Comparison of ENCODE assay signal across 9 cellular contexts in genomic region chr17:50661795-50662391, GRCh38. TPM values are rescaled to one million over a fixed set of nuclear protein-coding genes. Genes with fewer than 3 reads are reported as not detected.
DNase-seq lines count a peak whose midpoint lies in the region; ATAC-seq, FAIRE-seq and TF ChIP-seq lines count a peak whose summit lies in the region.
"Had no signal": no experiment of that assay in that cellular context is flagged by ENCODE, and none has a peak within 500 bp of the region (broad histone marks: within the 10 kb centered on the region; RNA-seq: fewer than 3 reads in every experiment).

No MANE protein-coding gene starts in this region.

- peaks cover 12% of the 10 kb centered on the region for H3K27me3 Mint-ChIP-seq in nephron progenitor cell (ENCODE audit: low read depth, poor library complexity)

- H3K4me1 Mint-ChIP-seq in nephron progenitor cell: peaks cover 45% of the 10 kb centered on the region

- TF ChIP-seq EP300 in H1 (IDR thresholded peaks at IDR 0.05; ENCODE audit: borderline replicate concordance in 1 of 2, low read depth in 2 of 2, low read length in 2 of 2): no peak

- POLR2A ChIA-PET in H1 (lab: Charles Lee; ENCODE audit: partially characterized antibody): interaction anchor here (0.9 to 1.8 kb wide), 7 partner anchors 8 to 182 kb away, joined by 3 to 6 read pairs (median 3); partner anchors contain the start of gene LUC7L3

- no peaks in the 10 kb centered on the region for H3K36me3 ChIP-seq in H1 (ENCODE audit: control insufficient read depth in 2 of 4, insufficient read depth in 4 of 4, low read length in 3 of 4)

- H3K9me3 Mint-ChIP-seq in nephron progenitor cell: no peaks in the 10 kb centered on the region
- H3K9me3 Mint-ChIP-seq: neural crest cell had no signal

- H4K91ac ChIP-seq in H1 (replicated peaks; ENCODE audit: insufficient read length, low read length): no peak overlapping the region

- H3K4me3 ChIP-seq in H1 (ENCODE audit: extremely low read depth in 1 of 4, insufficient read depth in 2 of 4, low read depth in 3 of 4, low read length in 4 of 4): no peak overlapping the region

- H3K36me3 Mint-ChIP-seq in nephron progenitor cell (ENCODE audit: low read depth): no peaks in the 10 kb centered on the region

- 83% methylated on average over 9 of the region's 9 CpGs; no CpG with 5 or more reads in 1 of the 2 experiments for WGBS in H1 (ENCODE audit: extremely low coverage in 1 of 2, insufficient coverage in 1 of 2, insufficient read length in 1 of 2, insufficient replicate concordance in 2 of 2, low coverage in 1 of 2, low lambda C conversion rate in 2 of 2, missing lambda C conversion rate in 1 of 2), 2 experiments

- H4K8ac ChIP-seq in H1 (ENCODE audit: extremely low read depth, insufficient read depth, low read length): peak overlapping the region; percentile 31; the same call in 1 of the 2 replicates

- H2AFZ ChIP-seq in H1 (ENCODE audit: low read length): peak overlapping the region; percentile 88

- no peak overlapping the region; a peak in 1 of 7 replicates for H3K9ac ChIP-seq in H1 (replicated peaks in 1 of 4; ENCODE audit: extremely low read depth in 1 of 4, low read depth in 3 of 4, low read length in 3 of 4)

- no peak for TF ChIP-seq POLR2A in H1 (IDR thresholded peaks at IDR 0.05; ENCODE audit: control extremely low read depth in 1 of 2, low read depth in 2 of 2, low read length in 2 of 2)

- no peak overlapping the region for H3K27ac ChIP-seq in H1 (ENCODE audit: low read depth, low read length)

- TF ChIP-seq RAD21 in H1 (IDR thresholded peaks at IDR 0.05 in 1 of 2, conservative IDR thresholded peaks at IDR 0.05 in 1 of 2; ENCODE audit: low read depth in 2 of 2, low read length in 2 of 2): no peak

- H2AK5ac ChIP-seq in H1 (ENCODE audit: low read depth, low read length): no peak overlapping the region

- no peaks in the 10 kb centered on the region for H3K27me3 ChIP-seq in H1 (replicated peaks in 1 of 4; ENCODE audit: control insufficient read depth in 3 of 4, extremely low read depth in 1 of 4, insufficient read depth in 3 of 4, low read length in 3 of 4)

- H3K79me2 ChIP-seq in H1 (ENCODE audit: control insufficient read depth in 1 of 2, insufficient read depth in 2 of 2, low read length in 2 of 2): no peaks in the 10 kb centered on the region

- H3K4ac ChIP-seq in H1 (replicated peaks; ENCODE audit: insufficient read length, low read depth, low read length): no peak overlapping the region

- H3K14ac ChIP-seq in H1 (ENCODE audit: insufficient read length): no peak overlapping the region

- H3K56ac ChIP-seq in H1 (replicated peaks; ENCODE audit: insufficient read length, low read depth, low read length): no peak overlapping the region

- FAIRE-seq in HTR-8/SVneo (lab: Jason Lieb, UNC): peak; percentile 85
- no peak for FAIRE-seq in H1 (lab: Jason Lieb, UNC)
- FAIRE-seq in GM19239 (lab: Jason Lieb, UNC): no peak

- H3K18ac ChIP-seq in H1 (ENCODE audit: extremely low read depth, low read length): peak overlapping the region; percentile 48

- H3K27ac Mint-ChIP-seq in nephron progenitor cell: peak overlapping the region; percentile 58

- DNase-seq in CD1c-positive myeloid dendritic cell (ENCODE audit: extremely low spot score): peak; percentile 37
- DNase-seq in HTR-8/SVneo (ENCODE audit: insufficient read length, low spot score): peak; percentile 95
- peak; percentile 91 for DNase-seq in SW480 (ENCODE audit: low spot score)
- DNase-seq in H1 (ENCODE audit: low read depth in 1 of 2, low spot score in 2 of 2): no peak
- no peak for DNase-seq in nephron progenitor cell
- DNase-seq in NAMALWA (ENCODE audit: low spot score): no peak
- no peak for DNase-seq in GM19239 (ENCODE audit: insufficient read length, low spot score)

- no peaks in the 10 kb centered on the region for H3K23me2 ChIP-seq in H1 (ENCODE audit: low read depth, low read length)

- no peaks in the 10 kb centered on the region for H3K79me1 ChIP-seq in H1 (ENCODE audit: low read depth, low read length)

- no peak for ATAC-seq in HG03095 (IDR thresholded peaks at IDR 0.05; ENCODE audit: unreplicated experiment)

- H2BK12ac ChIP-seq in H1 (ENCODE audit: low read depth, low read length): peak overlapping the region; percentile 92

- H3K4me1 ChIP-seq in H1 (replicated peaks in 1 of 4; ENCODE audit: control insufficient read depth in 3 of 4, insufficient read depth in 4 of 4, low read length in 3 of 4): peaks cover 3 to 8% (median 5%) of the 10 kb centered on the region in 4 experiments; a peak in 6 of 7 replicates

- no peaks in the 10 kb centered on the region for H4K20me1 ChIP-seq in H1 (replicated peaks in 1 of 2; ENCODE audit: control insufficient read depth in 1 of 2, insufficient read depth in 2 of 2, low read length in 2 of 2)

- H3K23ac ChIP-seq in H1 (ENCODE audit: insufficient read length): no peak overlapping the region

- CTCF ChIA-PET in H1 (lab: Charles Lee; ENCODE audit: partially characterized antibody): interaction anchor here (1.0 to 10.0 kb wide), 15 partner anchors 8 to 111 kb away, joined by 3 to 96 read pairs (median 6); no protein-coding TSS in a partner anchor

- H2BK20ac ChIP-seq in H1 (ENCODE audit: low read length): peak overlapping the region; percentile 77; the same call in 1 of the 2 replicates

- H3K4me2 ChIP-seq in H1 (ENCODE audit: insufficient read depth in 1 of 2, low read depth in 2 of 2, low read length in 2 of 2): no peak overlapping the region; a peak in 1 of 4 replicates

- H2BK15ac ChIP-seq in H1 (ENCODE audit: low read length): peak overlapping the region; percentile 31; the same call in 1 of the 2 replicates

- no peak overlapping the region for H2BK120ac ChIP-seq in H1 (replicated peaks; ENCODE audit: low read depth, low read length)

- H3K9me3 ChIP-seq in H1 (ENCODE audit: insufficient read depth in 2 of 2, low read depth in 1 of 2, low read length in 1 of 2): no peaks in the 10 kb centered on the region

- no peak overlapping the region for H3K4me3 Mint-ChIP-seq in nephron progenitor cell
- H3K4me3 Mint-ChIP-seq: neural crest cell had no signal

- no peak for TF ChIP-seq CTCF in H1 (IDR thresholded peaks at IDR 0.05; ENCODE audit: control extremely low read depth in 1 of 3, insufficient read depth in 1 of 3, low read depth in 1 of 3, low read length in 3 of 3)
- no peak for TF ChIP-seq CTCF in nephron progenitor cell (IDR thresholded peaks at IDR 0.05)

- H4K5ac ChIP-seq in H1 (ENCODE audit: insufficient read length, low read depth, low read length): no peak overlapping the region

- peak overlapping the region; percentile 78; the same call in 1 of the 2 replicates for H2BK5ac ChIP-seq in H1 (ENCODE audit: low read depth, low read length)

TF ChIP-seq in H1, 55 proteins besides CTCF, POLR2A, EP300 and RAD21:
- peak; percentile 96 for TF ChIP-seq BACH1 (IDR thresholded peaks at IDR 0.05; ENCODE audit: low read length)
- TF ChIP-seq MAFK (IDR thresholded peaks at IDR 0.05; ENCODE audit: low read depth, low read length): peak; percentile 88
- TF ChIP-seq RXRA (IDR thresholded peaks at IDR 0.05; ENCODE audit: insufficient read depth, low read depth, low read length): no peak

RNA-seq across cellular contexts. Expression of gene ABCC3, which starts 27.2 kb away (rescaled TPM):
- 0.37 and 0.71 TPM in 2 replicates for total RNA-seq in H1 (2021; fragmentation: NEBNext Ultra II Directional; extraction: Animal tissue kit (Norgen Biotek cat#: 25700))
- polyA plus RNA-seq in H1 (2011; rRNA removed): 0.22 and 0.35 TPM in 2 replicates
- 0.40 TPM for polyA plus RNA-seq in H1 (2011; cell fraction: cytosol; rRNA removed)
- polyA plus RNA-seq in H1 (2011; cell fraction: nucleus; rRNA removed): 2.4 TPM
- polyA plus RNA-seq in H1 (2012, experiment 1 of 2): 0.54 to 0.84 TPM (median 0.60 TPM) in 4 replicates
- polyA plus RNA-seq in H1 (2012, experiment 2 of 2): 0.17 TPM
- 0.20 TPM for polyA plus RNA-seq in H1 (2013, experiment 1 of 2)
- polyA plus RNA-seq in H1 (2013, experiment 2 of 2): 0.37 TPM
- polyA minus RNA-seq in H1 (2011; rRNA and poly(A)+ RNA removed): 0.35 and 1.1 TPM in 2 replicates
- 1.5 TPM for polyA minus RNA-seq in H1 (2011; cell fraction: cytosol; rRNA and poly(A)+ RNA removed)
- 0.40 TPM for polyA minus RNA-seq in H1 (2011; cell fraction: nucleus; rRNA and poly(A)+ RNA removed)
- total RNA-seq: neural crest cell had no signal

RNA-seq across cellular contexts. Expression of gene ANKRD40, which starts 45.8 kb away (rescaled TPM):
- 50.1 and 54.3 TPM in 2 replicates for total RNA-seq in H1 (2021; fragmentation: NEBNext Ultra II Directional; extraction: Animal tissue kit (Norgen Biotek cat#: 25700))
- polyA plus RNA-seq in H1 (2011; rRNA removed): 19.7 and 26.1 TPM in 2 replicates
- 28.3 TPM for polyA plus RNA-seq in H1 (2011; cell fraction: cytosol; rRNA removed)
- polyA plus RNA-seq in H1 (2011; cell fraction: nucleus; rRNA removed): 14.5 TPM
- polyA plus RNA-seq in H1 (2012, experiment 1 of 2): 21.9 to 29.8 TPM (median 24.2 TPM) in 4 replicates
- polyA plus RNA-seq in H1 (2012, experiment 2 of 2): 8.3 TPM
- 28.3 TPM for polyA plus RNA-seq in H1 (2013, experiment 1 of 2)
- polyA plus RNA-seq in H1 (2013, experiment 2 of 2): 29.0 TPM
- polyA minus RNA-seq in H1 (2011; rRNA and poly(A)+ RNA removed): 31.2 and 33.8 TPM in 2 replicates
- polyA minus RNA-seq in H1 (2011; cell fraction: cytosol; rRNA and poly(A)+ RNA removed): 21.9 TPM
- 18.0 TPM for polyA minus RNA-seq in H1 (2011; cell fraction: nucleus; rRNA and poly(A)+ RNA removed)

RNA-seq across cellular contexts. Expression of gene LUC7L3, which starts 57.5 kb away (rescaled TPM):
- 126 and 128 TPM in 2 replicates for total RNA-seq in H1 (2021; fragmentation: NEBNext Ultra II Directional; extraction: Animal tissue kit (Norgen Biotek cat#: 25700))
- polyA plus RNA-seq in H1 (2011; rRNA removed): 102 and 103 TPM in 2 replicates
- polyA plus RNA-seq in H1 (2011; cell fraction: cytosol; rRNA removed): 142 TPM
- polyA plus RNA-seq in H1 (2011; cell fraction: nucleus; rRNA removed): 251 TPM
- polyA plus RNA-seq in H1 (2012, experiment 1 of 2): 169 to 344 TPM (median 176 TPM) in 4 replicates
- polyA plus RNA-seq in H1 (2012, experiment 2 of 2): 16.5 TPM
- 286 TPM for polyA plus RNA-seq in H1 (2013, experiment 1 of 2)
- polyA plus RNA-seq in H1 (2013, experiment 2 of 2): 257 TPM
- 15.2 and 22.5 TPM in 2 replicates for polyA minus RNA-seq in H1 (2011; rRNA and poly(A)+ RNA removed)
- 26.9 TPM for polyA minus RNA-seq in H1 (2011; cell fraction: cytosol; rRNA and poly(A)+ RNA removed)
- polyA minus RNA-seq in H1 (2011; cell fraction: nucleus; rRNA and poly(A)+ RNA removed): 128 TPM

Comparison
In these comparisons a context has a peak if more than half of its experiments do, and no peak if none do; other contexts are left out.
1. DNase-seq: peak in CD1c-positive myeloid dendritic cell (single experiment), HTR-8/SVneo (single experiment) and SW480 (single experiment); none in H1 (0 of 2), nephron progenitor cell (single experiment), NAMALWA (single experiment) and GM19239 (single experiment).